In the genomic region with DNA sequence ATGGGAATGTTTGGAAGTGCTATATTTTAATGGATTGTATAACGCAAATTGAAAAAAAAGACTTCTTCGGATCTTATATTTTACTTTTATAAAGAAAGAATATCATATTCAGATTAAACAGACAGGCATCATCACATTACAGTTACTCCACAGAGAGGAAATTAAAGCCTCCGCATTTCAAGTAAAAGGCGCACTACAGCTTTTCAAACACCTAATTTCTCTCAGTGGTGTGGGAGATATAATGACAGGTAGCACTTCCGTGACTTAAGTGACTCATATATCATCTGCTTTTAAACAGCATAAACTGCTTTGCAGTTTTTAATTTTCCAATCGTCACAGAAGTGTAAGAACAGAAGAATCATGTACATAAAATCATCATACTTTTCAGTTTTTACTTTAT, we compare ENCODE assay signal across 20 cellular contexts.
DNase-seq lines count a peak whose midpoint lies in the region; ATAC-seq and TF ChIP-seq lines count a peak whose summit lies in the region.
"Had no signal": no experiment of that assay in that cellular context is flagged by ENCODE, and none has a peak within 500 bp of the region (broad histone marks: within the 10 kb centered on the region; RNA-seq: fewer than 3 reads in every experiment).

No MANE protein-coding gene starts in this region.

- peaks cover 7% of the 10 kb centered on the region; the same call in 1 of the 2 replicates for H3K9me3 ChIP-seq in HUES6 (ENCODE audit: control insufficient read depth, insufficient read depth, low read depth, low read length)
- no peaks in the 10 kb centered on the region for H3K9me3 ChIP-seq in neural cell (ENCODE audit: low read length)
- H3K9me3 ChIP-seq: BLaER1, Caco-2, HAP-1 had no signal

- no peak overlapping the region for H2AFZ ChIP-seq in neural cell (ENCODE audit: low read depth, low read length)

- H3K4me1 Mint-ChIP-seq in activated T-helper 2 cell treated with anti-CD3 and anti-CD28 coated beads, Interferon-gamma antibody, Interleukin-2, Interleukin-4, amounts not matched to agents 10 μg/mL and 5 μg/mL and 100 μg/mL, durations not matched to agents 14 hours and 24 hours and 36 hours (ENCODE audit: low read depth) = no peaks in the 10 kb centered on the region
- H3K4me1 Mint-ChIP-seq: B cell; CD4-positive, CD25-positive, alpha-beta regulatory T cell had no signal

- no peak for TF ChIP-seq CTCF in neural cell (IDR thresholded peaks at IDR 0.05; ENCODE audit: poor library complexity, severe bottlenecking)

- no peak overlapping the region for H3K4me3 ChIP-seq in HUES6 (ENCODE audit: low read depth, low read length)
- no peak overlapping the region for H3K4me3 ChIP-seq in neural cell (ENCODE audit: low read length)
- H3K4me3 ChIP-seq: BLaER1, GM12878, HAP-1 had no signal

- intact Hi-C loops in activated T-helper 2 cell treated with anti-CD3 and anti-CD28 coated beads, Interferon-gamma antibody, Interleukin-2, Interleukin-4, amounts not matched to agents 10 μg/mL and 5 μg/mL and 100 μg/mL, durations not matched to agents 14 hours and 24 hours and 36 hours (cut with micrococcal nuclease) = no loop called here

- H3K27me3 ChIP-seq in HUES6 (ENCODE audit: control insufficient read depth, insufficient read depth, low read length) (no peaks in the 10 kb centered on the region), neural cell (ENCODE audit: insufficient read depth, low read depth, low read length) (no peaks in the 10 kb centered on the region)
- H3K27me3 ChIP-seq: BLaER1 had no signal

- no peak for TF ChIP-seq RAD21 in neural cell (conservative IDR thresholded peaks at IDR 0.05)

- H3K9ac ChIP-seq in HUES6 (ENCODE audit: low read length) (no peak overlapping the region), neural cell (ENCODE audit: low read length) (no peak overlapping the region)
- H3K9ac ChIP-seq: BLaER1 had no signal

- no peak overlapping the region for H3K4me2 ChIP-seq in neural cell (ENCODE audit: low read length)
- H3K4me2 ChIP-seq: BLaER1 had no signal

- peaks cover 26% of the 10 kb centered on the region for H3K4me1 ChIP-seq in HUES6 (ENCODE audit: control insufficient read depth, insufficient read depth, low read length)
- H3K4me1 ChIP-seq: BLaER1, Caco-2 had no signal

- H3K4me3 Mint-ChIP-seq in activated T-helper 2 cell treated with anti-CD3 and anti-CD28 coated beads, Interferon-gamma antibody, Interleukin-2, Interleukin-4, amounts not matched to agents 10 μg/mL and 5 μg/mL and 100 μg/mL, durations not matched to agents 14 hours and 24 hours and 36 hours (ENCODE audit: low read depth) = no peak overlapping the region
- H3K4me3 Mint-ChIP-seq: B cell; CD4-positive, CD25-positive, alpha-beta regulatory T cell; CD8-positive, alpha-beta T cell; HFFc6 had no signal

- H3K9me2 ChIP-seq in neural cell (ENCODE audit: insufficient read depth, low read length) = no peaks in the 10 kb centered on the region

- no peaks in the 10 kb centered on the region for H4K20me1 ChIP-seq in neural cell (ENCODE audit: insufficient read depth)
- H4K20me1 ChIP-seq: BLaER1 had no signal

- peaks cover 37% of the 10 kb centered on the region for H3K9me3 Mint-ChIP-seq in activated T-helper 2 cell treated with anti-CD3 and anti-CD28 coated beads, Interferon-gamma antibody, Interleukin-2, Interleukin-4, amounts not matched to agents 10 μg/mL and 5 μg/mL and 100 μg/mL, durations not matched to agents 14 hours and 24 hours and 36 hours

- no peaks in the 10 kb centered on the region for H3K36me3 Mint-ChIP-seq in activated T-helper 2 cell treated with anti-CD3 and anti-CD28 coated beads, Interferon-gamma antibody, Interleukin-2, Interleukin-4, amounts not matched to agents 10 μg/mL and 5 μg/mL and 100 μg/mL, durations not matched to agents 14 hours and 24 hours and 36 hours (ENCODE audit: low read depth)
- H3K36me3 Mint-ChIP-seq: CD4-positive, CD25-positive, alpha-beta regulatory T cell; CD8-positive, alpha-beta T cell had no signal

- H3K36me3 ChIP-seq in HUES6 (ENCODE audit: control insufficient read depth, insufficient read depth, low read length) = no peaks in the 10 kb centered on the region
- H3K36me3 ChIP-seq in neural cell (ENCODE audit: insufficient read depth, low read length) = no peaks in the 10 kb centered on the region
- H3K36me3 ChIP-seq: BLaER1, HAP-1 had no signal

- DNase-seq in NCI-H1417 (lab: John Stamatoyannopoulos, UW) (peak in 2 of 3 experiments; percentile 13 to 71), NCI-H1417 treated with DMSO at 0.1 percent for 48 hours (lab: John Stamatoyannopoulos, UW) (no peak), NCI-H69 (lab: John Stamatoyannopoulos, UW) (peak; percentile 61), NK-92 (lab: John Stamatoyannopoulos, UW; ENCODE audit: unreplicated experiment) (no peak)
- DNase-seq in activated T-helper 2 cell treated with anti-CD3 and anti-CD28 coated beads, Interferon-gamma antibody, Interleukin-2, Interleukin-4, amounts not matched to agents 10 μg/mL and 5 μg/mL and 100 μg/mL, durations not matched to agents 14 hours and 24 hours and 36 hours (ENCODE audit: low spot score) = no peak
- DNase-seq: Caco-2; CD4-positive, CD25-positive, alpha-beta regulatory T cell; CD8-positive, alpha-beta T cell; DMS153; DND-41; HFFc6 had no signal

- TF ChIP-seq EP300 in neural cell (conservative IDR thresholded peaks at IDR 0.05; ENCODE audit: poor library complexity, severe bottlenecking) = no peak

- no peak overlapping the region for H3K27ac Mint-ChIP-seq in activated T-helper 2 cell treated with anti-CD3 and anti-CD28 coated beads, Interferon-gamma antibody, Interleukin-2, Interleukin-4, amounts not matched to agents 10 μg/mL and 5 μg/mL and 100 μg/mL, durations not matched to agents 14 hours and 24 hours and 36 hours
- H3K27ac Mint-ChIP-seq: B cell; CD4-positive, CD25-positive, alpha-beta regulatory T cell; CD8-positive, alpha-beta T cell; HFFc6 had no signal

- H3F3A ChIP-seq in neural cell (ENCODE audit: insufficient read depth, low read length, poor library complexity, severe bottlenecking) = no peaks in the 10 kb centered on the region

- H3K79me2 ChIP-seq in neural cell (replicated peaks; ENCODE audit: insufficient read depth, low read length) = no peaks in the 10 kb centered on the region

- peak overlapping the region; percentile 82 for H3K27ac ChIP-seq in HUES6 (ENCODE audit: low read depth, low read length)
- H3K27ac ChIP-seq in neural cell (ENCODE audit: low read length) = peak overlapping the region; percentile 6
- H3K27ac ChIP-seq: 22Rv1, BLaER1, C4-2B had no signal

- no peak for ATAC-seq in GM19035 (IDR thresholded peaks at IDR 0.05; ENCODE audit: unreplicated experiment)
- ATAC-seq: CD8-positive, alpha-beta T cell; GM12878 had no signal

- H3K27me3 Mint-ChIP-seq in activated T-helper 2 cell treated with anti-CD3 and anti-CD28 coated beads, Interferon-gamma antibody, Interleukin-2, Interleukin-4, amounts not matched to agents 10 μg/mL and 5 μg/mL and 100 μg/mL, durations not matched to agents 14 hours and 24 hours and 36 hours (ENCODE audit: low read depth) = no peaks in the 10 kb centered on the region
- H3K27me3 Mint-ChIP-seq: B cell; CD4-positive, CD25-positive, alpha-beta regulatory T cell had no signal

TF ChIP-seq in neural cell, 6 proteins besides CTCF, POLR2A, EP300 and RAD21:
- peak; percentile 54 for TF ChIP-seq POLR2AphosphoS5 (IDR thresholded peaks at IDR 0.05)
- TF ChIP-seq EZH2 (IDR thresholded peaks at IDR 0.05; ENCODE audit: borderline replicate concordance, insufficient read depth, low read length, poor library complexity, severe bottlenecking) = no peak
- TF ChIP-seq, protein P1, sequence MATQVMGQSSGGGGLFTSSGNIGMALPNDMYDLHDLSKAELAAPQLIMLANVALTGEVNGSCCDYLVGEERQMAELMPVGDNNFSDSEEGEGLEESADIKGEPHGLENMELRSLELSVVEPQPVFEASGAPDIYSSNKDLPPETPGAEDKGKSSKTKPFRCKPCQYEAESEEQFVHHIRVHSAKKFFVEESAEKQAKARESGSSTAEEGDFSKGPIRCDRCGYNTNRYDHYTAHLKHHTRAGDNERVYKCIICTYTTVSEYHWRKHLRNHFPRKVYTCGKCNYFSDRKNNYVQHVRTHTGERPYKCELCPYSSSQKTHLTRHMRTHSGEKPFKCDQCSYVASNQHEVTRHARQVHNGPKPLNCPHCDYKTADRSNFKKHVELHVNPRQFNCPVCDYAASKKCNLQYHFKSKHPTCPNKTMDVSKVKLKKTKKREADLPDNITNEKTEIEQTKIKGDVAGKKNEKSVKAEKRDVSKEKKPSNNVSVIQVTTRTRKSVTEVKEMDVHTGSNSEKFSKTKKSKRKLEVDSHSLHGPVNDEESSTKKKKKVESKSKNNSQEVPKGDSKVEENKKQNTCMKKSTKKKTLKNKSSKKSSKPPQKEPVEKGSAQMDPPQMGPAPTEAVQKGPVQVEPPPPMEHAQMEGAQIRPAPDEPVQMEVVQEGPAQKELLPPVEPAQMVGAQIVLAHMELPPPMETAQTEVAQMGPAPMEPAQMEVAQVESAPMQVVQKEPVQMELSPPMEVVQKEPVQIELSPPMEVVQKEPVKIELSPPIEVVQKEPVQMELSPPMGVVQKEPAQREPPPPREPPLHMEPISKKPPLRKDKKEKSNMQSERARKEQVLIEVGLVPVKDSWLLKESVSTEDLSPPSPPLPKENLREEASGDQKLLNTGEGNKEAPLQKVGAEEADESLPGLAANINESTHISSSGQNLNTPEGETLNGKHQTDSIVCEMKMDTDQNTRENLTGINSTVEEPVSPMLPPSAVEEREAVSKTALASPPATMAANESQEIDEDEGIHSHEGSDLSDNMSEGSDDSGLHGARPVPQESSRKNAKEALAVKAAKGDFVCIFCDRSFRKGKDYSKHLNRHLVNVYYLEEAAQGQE (IDR thresholded peaks at IDR 0.05; ENCODE audit: borderline replicate concordance) = no peak
- TF ChIP-seq SMC3 (conservative IDR thresholded peaks at IDR 0.05; ENCODE audit: poor library complexity) = no peak

Comparison
In these comparisons a context has a peak if more than half of its experiments do, and no peak if none do; other contexts are left out.
1. DNase-seq: peak in NCI-H1417 (2 of 3) and NCI-H69 (single experiment); none in NCI-H1417 treated with DMSO at 0.1 percent for 48 hours (single experiment), activated T-helper 2 cell treated with anti-CD3 and anti-CD28 coated beads, Interferon-gamma antibody, Interleukin-2, Interleukin-4, amounts not matched to agents 10 μg/mL and 5 μg/mL and 100 μg/mL, durations not matched to agents 14 hours and 24 hours and 36 hours (single experiment) and NK-92 (single experiment).